9 cellular contexts compared by ENCODE assay signal in the genomic region with DNA sequence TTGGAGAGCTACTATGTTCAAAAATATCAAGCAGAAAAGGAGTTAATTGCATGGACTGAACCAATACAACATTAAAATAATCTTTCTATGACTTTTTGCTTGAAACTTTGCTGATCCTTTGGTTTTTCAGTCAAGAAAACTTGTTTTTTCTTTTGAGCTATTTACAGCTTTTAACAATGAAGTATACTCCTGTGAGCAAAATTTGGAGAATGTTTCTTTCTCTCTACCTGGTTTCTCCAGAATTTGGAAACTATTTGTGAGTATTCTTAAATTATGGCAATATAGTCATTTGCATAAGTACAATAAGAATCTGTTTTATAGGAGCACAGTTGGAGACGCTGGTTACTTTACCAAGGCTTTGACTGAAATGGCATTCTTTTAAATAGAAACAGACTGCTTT.
"Had no signal": no experiment of that assay in that cellular context is flagged by ENCODE, and none has a peak within 500 bp of the region (broad histone marks: within the 10 kb centered on the region; RNA-seq: fewer than 3 reads in every experiment).

No MANE protein-coding gene starts in this region.

- H3K27ac Mint-ChIP-seq: HFFc6, IgD-negative memory B cell had no signal

- H3K4me3 ChIP-seq: HAP-1 had no signal

- H3K36me3 ChIP-seq: HAP-1 had no signal

- DNase-seq: GOT3, H7, HFFc6, KBM-7 had no signal

- H3K4me3 Mint-ChIP-seq: HFFc6, IgD-negative memory B cell had no signal

- H3K27ac ChIP-seq: HL-60, KMS-11 had no signal

- H3K9ac ChIP-seq: KMS-11 had no signal

- FAIRE-seq: HepG2 had no signal

- H3K27me3 Mint-ChIP-seq: IgD-negative memory B cell had no signal
